Comparison of ENCODE assay signal across 8 cellular contexts in genomic region chr19:10568826-10569651, GRCh38. TPM values are rescaled to one million over a fixed set of nuclear protein-coding genes. Genes with fewer than 3 reads are reported as not detected.
DNase-seq lines count a peak whose midpoint lies in the region; ATAC-seq and TF ChIP-seq lines count a peak whose summit lies in the region.

CDKN2D (minus strand) TSS chr19:10568979; CDS start chr19:10568653, 326 bp downstream.

- peak within 1 kb of the TSS; percentile 98 for H3K4me3 Mint-ChIP-seq in activated naive CD8-positive, alpha-beta T cell
- H3K4me3 Mint-ChIP-seq in glutamatergic neuron (ENCODE audit: unreplicated experiment) (peak within 1 kb of the TSS; percentile 98), osteocyte (ENCODE audit: unreplicated experiment) (peak within 1 kb of the TSS; percentile 88)

- peak in 1 of 2 donors; percentile 64 for TF ChIP-seq POLR2A in thyroid gland (IDR thresholded peaks at IDR 0.05)

- peaks cover 44% of the 10 kb centered on the region for H3K4me1 Mint-ChIP-seq in activated naive CD8-positive, alpha-beta T cell (ENCODE audit: low read depth)
- peaks cover 19% of the 10 kb centered on the region for H3K4me1 Mint-ChIP-seq in glutamatergic neuron (ENCODE audit: low read depth, unreplicated experiment)
- peaks cover 41% of the 10 kb centered on the region for H3K4me1 Mint-ChIP-seq in osteocyte (ENCODE audit: unreplicated experiment)

- no peaks in the 10 kb centered on the region for H3K27me3 ChIP-seq in thyroid gland

- intact Hi-C loops in thyroid gland (cut with DNase I), result loop anchor here (10.0 kb wide), 1 partner anchor 64 kb away; the partner anchor contains the start of gene KEAP1

- H3K27ac Mint-ChIP-seq in activated naive CD8-positive, alpha-beta T cell, result peak within 1 kb of the TSS; percentile 97
- peak within 1 kb of the TSS; percentile 85 for H3K27ac Mint-ChIP-seq in glutamatergic neuron (ENCODE audit: unreplicated experiment)
- peak within 1 kb of the TSS; percentile 89 for H3K27ac Mint-ChIP-seq in osteocyte (ENCODE audit: unreplicated experiment)

- no peaks in the 10 kb centered on the region for H3K9me3 ChIP-seq in thyroid gland

- TF ChIP-seq CTCF in GM10266 (IDR thresholded peaks at IDR 0.05; ENCODE audit: control insufficient read depth, insufficient read depth, low read depth, missing control alignments), result peak; percentile 20
- TF ChIP-seq CTCF in glutamatergic neuron (IDR thresholded peaks at IDR 0.05; ENCODE audit: partially characterized antibody, unreplicated experiment), result peak; percentile 67
- peak; percentile 40 for TF ChIP-seq CTCF in osteocyte (IDR thresholded peaks at IDR 0.05)
- peak in 4 of 6 experiments; percentile 20 to 31 (median 28) for TF ChIP-seq CTCF in thyroid gland (IDR thresholded peaks at IDR 0.05)

- 1% methylated on average over 25 to 43 of the region's 71 CpGs for WGBS in thyroid gland, 2 donors

- H3K36me3 ChIP-seq in thyroid gland, result no peaks in the 10 kb centered on the region

- H3K27me3 Mint-ChIP-seq in activated naive CD8-positive, alpha-beta T cell, result no peaks in the 10 kb centered on the region
- peaks cover 9% of the 10 kb centered on the region for H3K27me3 Mint-ChIP-seq in glutamatergic neuron (ENCODE audit: unreplicated experiment)
- H3K27me3 Mint-ChIP-seq in osteocyte (ENCODE audit: unreplicated experiment), result no peaks in the 10 kb centered on the region

- H3K4me1 ChIP-seq in thyroid gland, result peaks cover 23 to 40% of the 10 kb centered on the region in 2 donors

- peaks cover 3% of the 10 kb centered on the region for H3K36me3 Mint-ChIP-seq in activated naive CD8-positive, alpha-beta T cell
- no peaks in the 10 kb centered on the region for H3K36me3 Mint-ChIP-seq in glutamatergic neuron (ENCODE audit: unreplicated experiment)
- no peaks in the 10 kb centered on the region for H3K36me3 Mint-ChIP-seq in osteocyte (ENCODE audit: unreplicated experiment)

- peak within 1 kb of the TSS; percentile 37 to 79 (median 68) for H3K4me3 ChIP-seq in thyroid gland (replicated peaks in 1 of 3)

- DNase-seq in GM10266 (ENCODE audit: extremely low spot score) (peak; percentile 93), NCI-H1105 (lab: John Stamatoyannopoulos, UW) (peak; percentile 100), SKM-1 treated with dmso at 0.1 percent for 144 hours (lab: John Stamatoyannopoulos, UW; ENCODE audit: unreplicated experiment) (peak; percentile 97), glutamatergic neuron (peak; percentile 100), osteocyte (ENCODE audit: extremely low spot score, unreplicated experiment) (peak; percentile 100), thyroid gland (peak; percentile 100)

- ATAC-seq in HG02623 (IDR thresholded peaks at IDR 0.05; ENCODE audit: unreplicated experiment), result peak; percentile 69

- no peaks in the 10 kb centered on the region for H3K9me3 Mint-ChIP-seq in activated naive CD8-positive, alpha-beta T cell (ENCODE audit: low read depth)
- peaks cover 8% of the 10 kb centered on the region for H3K9me3 Mint-ChIP-seq in glutamatergic neuron (ENCODE audit: unreplicated experiment)
- H3K9me3 Mint-ChIP-seq in osteocyte (ENCODE audit: unreplicated experiment), result no peaks in the 10 kb centered on the region

- H3K27ac ChIP-seq in thyroid gland, result peak within 1 kb of the TSS in 1 of 3 donors; percentile 68

RNA-seq across cellular contexts. Expression of gene CDKN2D, which starts in this region (rescaled TPM):
- 68.3 TPM for total RNA-seq in glutamatergic neuron (ENCODE audit: unreplicated experiment)
- total RNA-seq in osteocyte, result 9.4 and 13.0 TPM in 2 replicates
- total RNA-seq in thyroid gland, result 1 to 10 TPM; 2.0 to 8.2 (median 3.7) TPM
